18 cellular contexts compared by ENCODE assay signal in the genomic region with DNA sequence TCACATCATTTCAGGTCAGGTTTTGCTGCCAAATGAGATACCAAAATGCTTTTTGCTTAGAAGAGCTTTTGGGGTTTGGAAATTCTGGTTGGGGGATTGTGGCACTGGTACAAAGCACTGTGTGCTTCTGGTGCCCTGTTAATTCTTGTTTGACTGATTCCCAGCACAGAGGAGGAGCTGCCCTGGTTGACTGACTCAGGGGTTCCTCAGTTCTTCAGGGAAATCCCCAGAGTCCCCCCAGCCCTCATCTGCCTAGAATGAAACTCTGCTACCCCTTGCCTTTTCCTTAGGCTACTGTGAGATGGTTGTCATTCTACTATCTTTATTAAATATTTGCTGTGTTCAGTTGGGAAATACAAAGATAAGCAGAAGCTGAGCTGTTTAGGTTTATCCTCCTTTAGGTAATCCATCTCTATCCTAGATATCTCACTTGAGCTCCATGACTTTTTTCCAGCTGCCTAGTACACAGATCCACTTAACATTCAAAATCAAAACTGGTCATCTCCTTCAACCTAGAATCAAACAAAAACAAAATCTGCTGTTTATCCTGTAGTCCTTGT. TPM values are rescaled to one million over a fixed set of nuclear protein-coding genes. Genes with fewer than 3 reads are reported as not detected.
DNase-seq lines count a peak whose midpoint lies in the region; ATAC-seq, FAIRE-seq and TF ChIP-seq lines count a peak whose summit lies in the region.
"Had no signal": no experiment of that assay in that cellular context is flagged by ENCODE, and none has a peak within 500 bp of the region (broad histone marks: within the 10 kb centered on the region; RNA-seq: fewer than 3 reads in every experiment).

No MANE protein-coding gene starts in this region.

- H3K4me3 ChIP-seq in GM12878 (no peak overlapping the region), BE2C (ENCODE audit: low read depth, low read length) (no peak overlapping the region)

- no peak for DNase-seq in natural killer cell treated with Interleukin-12 subunit alpha and Interleukin-12 subunit beta and Interleukin-15 and Interleukin-18, amount 100 ng/mL, for 72 hours (ENCODE audit: low spot score)
- DNase-seq in natural killer cell (no peak), GM12878 (ENCODE audit: low read depth, low spot score) (no peak), left lobe of liver (ENCODE audit: low spot score) (no peak), RKO (ENCODE audit: low spot score) (no peak), NCI-H128 (lab: John Stamatoyannopoulos, UW; ENCODE audit: unreplicated experiment) (no peak), BE2C (no peak)
- DNase-seq: CD4-positive, alpha-beta memory T cell; DMS153; DND-41; GDM1; HCEC 1CT; HFFc6 had no signal

- H3K9me3 ChIP-seq in GM12878 (replicated peaks; ENCODE audit: control insufficient read depth, insufficient read depth, low read length), result no peaks in the 10 kb centered on the region
- H3K9me3 ChIP-seq in BE2C, result no peaks in the 10 kb centered on the region

- H3K4me1 ChIP-seq in GM12878 (ENCODE audit: control insufficient read depth, insufficient read depth, low read length) (no peaks in the 10 kb centered on the region), BE2C (no peaks in the 10 kb centered on the region)

- H2AFZ ChIP-seq in GM12878 (ENCODE audit: control insufficient read depth, low read depth, low read length), result no peak overlapping the region

- no peak overlapping the region for H3K4me2 ChIP-seq in GM12878 (ENCODE audit: control insufficient read depth, insufficient read depth)

- FAIRE-seq in GM12878 (lab: Jason Lieb, UNC), result peak; percentile 35
- FAIRE-seq: A204.1, GM19239, H1 had no signal

- no peaks in the 10 kb centered on the region for H3K79me2 ChIP-seq in GM12878 (ENCODE audit: control insufficient read depth, insufficient read depth, low read length)

- peak overlapping the region in 1 of 2 donors; percentile 83 for H3K27ac Mint-ChIP-seq in natural killer cell treated with Interleukin-12 subunit alpha and Interleukin-12 subunit beta and Interleukin-15 and Interleukin-18, amount 100 ng/mL, for 72 hours
- H3K27ac Mint-ChIP-seq in natural killer cell, result no peak overlapping the region
- H3K27ac Mint-ChIP-seq: B cell, HFFc6 had no signal

- H3K4me1 Mint-ChIP-seq in natural killer cell treated with Interleukin-12 subunit alpha and Interleukin-12 subunit beta and Interleukin-15 and Interleukin-18, amount 100 ng/mL, for 72 hours (ENCODE audit: low read depth in 2 of 2), result peaks cover 6 to 17% of the 10 kb centered on the region in 2 donors
- H3K4me1 Mint-ChIP-seq in natural killer cell, result no peaks in the 10 kb centered on the region
- H3K4me1 Mint-ChIP-seq: CD4-positive, alpha-beta memory T cell had no signal

- no peaks in the 10 kb centered on the region for H3K36me3 Mint-ChIP-seq in natural killer cell treated with Interleukin-12 subunit alpha and Interleukin-12 subunit beta and Interleukin-15 and Interleukin-18, amount 100 ng/mL, for 72 hours
- H3K36me3 Mint-ChIP-seq in natural killer cell, result no peaks in the 10 kb centered on the region

- H3K36me3 ChIP-seq in GM12878 (ENCODE audit: control insufficient read depth in 2 of 2, insufficient read depth in 2 of 2, low read length in 1 of 2) (no peaks in the 10 kb centered on the region; a peak in 1 of 4 replicates), BE2C (no peaks in the 10 kb centered on the region)

- ATAC-seq in natural killer cell treated with Interleukin-12 subunit alpha and Interleukin-12 subunit beta and Interleukin-15 and Interleukin-18, amount 100 ng/mL, for 72 hours, result peak; percentile 63 to 76
- ATAC-seq in natural killer cell, result no peak
- ATAC-seq in GM12878, result no peak
- ATAC-seq in left lobe of liver, result peak; percentile 45

- peaks cover 3% of the 10 kb centered on the region for H3K9me3 Mint-ChIP-seq in natural killer cell treated with Interleukin-12 subunit alpha and Interleukin-12 subunit beta and Interleukin-15 and Interleukin-18, amount 100 ng/mL, for 72 hours
- H3K9me3 Mint-ChIP-seq in natural killer cell, result no peaks in the 10 kb centered on the region
- H3K9me3 Mint-ChIP-seq: CD4-positive, alpha-beta memory T cell; HFFc6 had no signal

- no peak for TF ChIP-seq RAD21 in GM12878 (IDR thresholded peaks at IDR 0.05; ENCODE audit: insufficient read depth, low read depth, low read length)

- H3K27me3 ChIP-seq in GM12878 (replicated peaks in 1 of 2; ENCODE audit: control insufficient read depth in 2 of 2, insufficient read depth in 2 of 2, low read length in 1 of 2) (no peaks in the 10 kb centered on the region), BE2C (no peaks in the 10 kb centered on the region)

- no peak overlapping the region for H3K27ac ChIP-seq in GM12878 (ENCODE audit: control insufficient read depth, insufficient read depth)
- H3K27ac ChIP-seq: C4-2B had no signal

- RAD21 ChIA-PET in GM12878 (lab: Charles Lee; ENCODE audit: unreplicated experiment), result no interaction called here

- TF ChIP-seq CTCF in natural killer cell (IDR thresholded peaks at IDR 0.05) (no peak), GM12878 (IDR thresholded peaks at IDR 0.05 in 2 of 3, conservative IDR thresholded peaks at IDR 0.05 in 1 of 3; ENCODE audit: control insufficient read depth in 2 of 3, extremely low read depth in 1 of 3, insufficient read depth in 1 of 3, low read depth in 3 of 3, low read length in 3 of 3) (no peak), BE2C (IDR thresholded peaks at IDR 0.05; ENCODE audit: low read depth, low read length) (no peak)

- no peak for TF ChIP-seq EP300 in GM12878 (IDR thresholded peaks at IDR 0.05; ENCODE audit: borderline replicate concordance in 1 of 2, control insufficient read depth in 1 of 2, low read depth in 2 of 2, low read length in 2 of 2)

- POLR2A ChIA-PET in GM12878 (lab: Charles Lee), result no interaction called here

- CTCF ChIA-PET in GM12878 (lab: Yijun Ruan, JAX), result interaction anchor here (1.6 kb wide), 1 partner anchor 17 kb away, joined by 7 read pairs; no protein-coding TSS in a partner anchor

- H4K20me1 ChIP-seq in GM12878 (ENCODE audit: control insufficient read depth, insufficient read depth), result no peaks in the 10 kb centered on the region

- TF ChIP-seq POLR2A in GM12878 (IDR thresholded peaks at IDR 0.05; ENCODE audit: low read depth, low read length), result no peak

- no peaks in the 10 kb centered on the region for H3K27me3 Mint-ChIP-seq in natural killer cell treated with Interleukin-12 subunit alpha and Interleukin-12 subunit beta and Interleukin-15 and Interleukin-18, amount 100 ng/mL, for 72 hours
- H3K27me3 Mint-ChIP-seq in natural killer cell (ENCODE audit: low read depth in 2 of 2), result no peaks in the 10 kb centered on the region
- H3K27me3 Mint-ChIP-seq: B cell; CD4-positive, alpha-beta memory T cell had no signal

- BruUV-seq in GM12878 (replicated peaks; lab: Mats Ljungman, UMichigan), result no TSS peak

- SMC1A ChIA-PET in GM12878 (lab: Charles Lee; ENCODE audit: uncharacterized antibody, unreplicated experiment), result interaction anchor here (1.3 kb wide), 1 partner anchor 11 kb away, joined by 5 read pairs; no protein-coding TSS in a partner anchor

- in situ Hi-C loops in GM12878 (cut with MboI), result no loop called here

- intact Hi-C loops in natural killer cell (cut with micrococcal nuclease) (no loop called here), GM12878 (cut with micrococcal nuclease; ENCODE audit: unreplicated experiment) (no loop called here)

- peak overlapping the region; percentile 6 for H3K4me3 Mint-ChIP-seq in natural killer cell treated with Interleukin-12 subunit alpha and Interleukin-12 subunit beta and Interleukin-15 and Interleukin-18, amount 100 ng/mL, for 72 hours
- no peak overlapping the region for H3K4me3 Mint-ChIP-seq in natural killer cell
- H3K4me3 Mint-ChIP-seq: B cell; CD4-positive, alpha-beta memory T cell; HFFc6 had no signal

- no peak overlapping the region for H3K9ac ChIP-seq in GM12878 (ENCODE audit: control insufficient read depth, insufficient read depth, low read length)

RNA-seq across cellular contexts. Expression of gene TSPYL1, which starts 24.9 kb away (rescaled TPM):
- total RNA-seq in natural killer cell treated with Interleukin-12 subunit alpha and Interleukin-12 subunit beta and Interleukin-15 and Interleukin-18, amount 100 ng/mL, for 72 hours, result 10 to 100 TPM; 40.4 to 50.9 TPM
- 100 to 1,000 TPM; 134 to 143 (median 142) TPM for total RNA-seq in natural killer cell
- total RNA-seq in GM12878 (2013; cell fraction: nucleolus; rRNA removed), result 17.3 and 19.3 TPM in 2 replicates
- 40.2 and 45.1 TPM in 2 replicates for total RNA-seq in GM12878 (2014; rRNA removed)
- 34.2 and 35.3 TPM in 2 replicates for total RNA-seq in GM12878 (2014; rRNA removed; fragmentation: Illumina TruSeq; extraction: Trizol)
- 42.7 and 44.1 TPM in 2 replicates for total RNA-seq in GM12878 (2021)
- polyA plus RNA-seq in GM12878 (2011; ENCODE audit: low read depth), result 22.6 TPM
- 28.4 and 28.5 TPM in 2 replicates for polyA plus RNA-seq in GM12878 (2011; rRNA removed)
- polyA plus RNA-seq in GM12878 (2011; cell fraction: cytosol; rRNA removed), result 18.2 and 22.7 TPM in 2 replicates
- 15.3 and 21.6 TPM in 2 replicates for polyA plus RNA-seq in GM12878 (2011; cell fraction: nucleus; rRNA removed)
- polyA plus RNA-seq in GM12878 (2012), result 31.3 and 39.9 TPM in 2 replicates
- polyA plus RNA-seq in GM12878 (2014; fragmentation: Illumina TruSeq; extraction: Trizol), result 23.9 and 25.7 TPM in 2 replicates
- 10 to 100 TPM; 22.9 to 29.9 TPM for polyA plus RNA-seq in GM12878 (2014; fragmentation: Nextera tagmentation; extraction: Ambion mirVana)
- polyA plus RNA-seq in GM12878 (2014; rRNA removed), result 20.0 and 23.1 TPM in 2 replicates
- 10 to 100 TPM; 22.9 to 23.4 TPM for polyA plus RNA-seq in GM12878 (2016; fragmentation: Nextera tagmentation; extraction: Ambion mirVana)
- 49.3 and 62.0 TPM in 2 replicates for polyA minus RNA-seq in GM12878 (2011; rRNA and poly(A)+ RNA removed)
- 17.1 and 19.1 TPM in 2 replicates for polyA minus RNA-seq in GM12878 (2011; cell fraction: cytosol; rRNA and poly(A)+ RNA removed)
- polyA minus RNA-seq in GM12878 (2011; cell fraction: nucleus; rRNA and poly(A)+ RNA removed), result 16.1 and 24.8 TPM in 2 replicates
- 52.7 TPM for total RNA-seq in left lobe of liver
- polyA plus RNA-seq in BE2C (2012; ENCODE audit: insufficient read depth, insufficient read length, low read depth), result 24.8 TPM

RNA-seq across cellular contexts. Expression of gene TSPYL4, which starts 50.7 kb away (rescaled TPM):
- 10 to 100 TPM; 14.3 to 16.6 TPM for total RNA-seq in natural killer cell treated with Interleukin-12 subunit alpha and Interleukin-12 subunit beta and Interleukin-15 and Interleukin-18, amount 100 ng/mL, for 72 hours
- total RNA-seq in natural killer cell, result 10 to 100 TPM; 21.5 to 36.8 (median 26.5) TPM
- total RNA-seq in GM12878 (2013; cell fraction: nucleolus; rRNA removed), result 22.8 and 23.2 TPM in 2 replicates
- 20.2 and 22.9 TPM in 2 replicates for total RNA-seq in GM12878 (2014; rRNA removed)
- 9.2 and 9.8 TPM in 2 replicates for total RNA-seq in GM12878 (2014; rRNA removed; fragmentation: Illumina TruSeq; extraction: Trizol)
- 19.9 TPM in 2 replicates for total RNA-seq in GM12878 (2021)
- polyA plus RNA-seq in GM12878 (2011; ENCODE audit: low read depth), result 8.3 TPM
- polyA plus RNA-seq in GM12878 (2011; rRNA removed), result 24.0 and 27.6 TPM in 2 replicates
- polyA plus RNA-seq in GM12878 (2011; cell fraction: cytosol; rRNA removed), result 24.6 and 25.6 TPM in 2 replicates
- polyA plus RNA-seq in GM12878 (2011; cell fraction: nucleus; rRNA removed), result 27.2 and 29.9 TPM in 2 replicates
- polyA plus RNA-seq in GM12878 (2012), result 9.9 and 12.0 TPM in 2 replicates
- 21.9 and 27.1 TPM in 2 replicates for polyA plus RNA-seq in GM12878 (2014; fragmentation: Illumina TruSeq; extraction: Trizol)
- 1 to 10 TPM; 1.5 to 2.2 TPM for polyA plus RNA-seq in GM12878 (2014; fragmentation: Nextera tagmentation; extraction: Ambion mirVana)
- polyA plus RNA-seq in GM12878 (2014; rRNA removed), result 20.4 and 20.6 TPM in 2 replicates
- 10 to 100 TPM; 18.5 to 21.0 TPM for polyA plus RNA-seq in GM12878 (2016; fragmentation: Nextera tagmentation; extraction: Ambion mirVana)
- 25.2 and 27.4 TPM in 2 replicates for polyA minus RNA-seq in GM12878 (2011; rRNA and poly(A)+ RNA removed)
- polyA minus RNA-seq in GM12878 (2011; cell fraction: cytosol; rRNA and poly(A)+ RNA removed), result 6.1 and 8.3 TPM in 2 replicates
- polyA minus RNA-seq in GM12878 (2011; cell fraction: nucleus; rRNA and poly(A)+ RNA removed), result 13.4 and 13.7 TPM in 2 replicates
- 5.2 TPM for total RNA-seq in left lobe of liver
- polyA plus RNA-seq in BE2C (2012; ENCODE audit: insufficient read depth, insufficient read length, low read depth), result 62.5 TPM

Comparison
In these comparisons a context has a peak if more than half of its experiments do, and no peak if none do; other contexts are left out.
1. ATAC-seq: peak in natural killer cell treated with Interleukin-12 subunit alpha and Interleukin-12 subunit beta and Interleukin-15 and Interleukin-18, amount 100 ng/mL, for 72 hours (2 of 2) and left lobe of liver (single experiment); none in natural killer cell (0 of 3) and GM12878 (single experiment).